In genomic region chr18:22171839-22172582, GRCh38 we compare ENCODE assay signal across 1 cellular context.
TF ChIP-seq lines count a peak whose summit lies in the region.

No MANE protein-coding gene starts in this region.

TF ChIP-seq in HEK293, 187 proteins besides CTCF, POLR2A, EP300 and RAD21 (continued from another document):
- TF ChIP-seq ZBTB11 (tag by site-specific recombination; conservative IDR thresholded peaks at IDR 0.05; ENCODE audit: low read depth): 0 out of 2 replicates have a peak, but pooled peaks have one; percentile 15
- TF ChIP-seq ZNF391 (tag by site-specific recombination; IDR thresholded peaks at IDR 0.05; ENCODE audit: borderline replicate concordance, low read depth): no peak
- TF ChIP-seq ZFP37 (tag by site-specific recombination; IDR thresholded peaks at IDR 0.05): 0 out of 2 replicates have a peak, but pooled peaks have one; percentile 41
- peak; percentile 66 for TF ChIP-seq ZBTB26 (tag by site-specific recombination; optimal IDR thresholded peaks at IDR 0.05)
- TF ChIP-seq GFI1B (tag by site-specific recombination; IDR thresholded peaks at IDR 0.05): no peak
- TF ChIP-seq REST (tag by site-specific recombination; IDR thresholded peaks at IDR 0.05): no peak
- TF ChIP-seq ZBTB10 (tag by site-specific recombination; IDR thresholded peaks at IDR 0.05): 0 out of 2 replicates have a peak, but pooled peaks have one; percentile 45
- TF ChIP-seq ZNF354C (tag by site-specific recombination; IDR thresholded peaks at IDR 0.05; ENCODE audit: borderline replicate concordance, low read depth): no peak
- no peak for TF ChIP-seq ZIC2 (tag by site-specific recombination; IDR thresholded peaks at IDR 0.05)
- TF ChIP-seq ZBTB7A (tag by site-specific recombination; IDR thresholded peaks at IDR 0.05; ENCODE audit: low read depth): 0 out of 2 replicates have a peak, but pooled peaks have one; percentile 24
- TF ChIP-seq ZNF311 (tag by site-specific recombination; IDR thresholded peaks at IDR 0.05; ENCODE audit: borderline replicate concordance): no peak
